1 cellular context compared by ENCODE assay signal in the genomic region with DNA sequence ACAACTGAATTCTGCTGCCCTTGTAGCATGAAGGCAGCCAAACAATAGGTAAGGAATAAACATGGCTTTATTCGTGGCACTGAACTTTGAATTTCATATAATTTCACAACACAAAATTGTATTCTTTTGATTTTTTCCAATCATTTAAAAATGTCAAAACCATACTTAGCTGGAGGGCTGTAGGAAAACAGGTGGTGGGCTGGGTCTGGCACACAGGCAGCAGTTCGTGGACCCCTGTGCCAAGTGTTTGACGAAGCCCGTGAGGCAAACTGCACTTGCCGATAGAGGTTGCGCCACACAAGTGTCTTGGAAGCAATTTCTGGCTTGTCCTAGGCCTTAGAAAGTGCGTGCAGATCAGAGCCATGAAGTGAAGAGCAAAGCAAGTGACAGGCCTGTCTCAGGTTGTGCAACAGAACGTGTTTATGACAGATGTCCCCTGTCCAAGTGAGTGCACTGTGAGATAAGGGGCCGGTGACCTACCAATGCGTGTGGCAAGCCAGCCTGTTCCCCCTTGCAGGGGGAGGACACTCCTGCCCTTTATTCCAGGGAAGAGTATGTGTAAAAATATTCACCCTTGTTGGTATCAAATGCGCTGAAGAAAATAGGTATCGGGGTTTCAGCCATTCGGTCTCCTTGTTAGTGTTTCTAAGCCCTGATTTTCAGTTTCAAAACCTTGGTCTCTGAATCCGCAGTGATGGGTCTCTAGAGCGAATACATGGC.
TF ChIP-seq lines count a peak whose summit lies in the region.

No MANE protein-coding gene starts in this region.

TF ChIP-seq in HEK293, 187 proteins besides CTCF, POLR2A, EP300 and RAD21 (continued from another document):
- TF ChIP-seq ZNF48 (tag by site-specific recombination; IDR thresholded peaks at IDR 0.05), result no peak
